30 cellular contexts compared by ENCODE assay signal in genomic region chr1:41502912-41503311, GRCh38. TPM values are rescaled to one million over a fixed set of nuclear protein-coding genes. Genes with fewer than 3 reads are reported as not detected.
DNase-seq lines count a peak whose midpoint lies in the region; ATAC-seq and TF ChIP-seq lines count a peak whose summit lies in the region.
"Had no signal": no experiment of that assay in that cellular context is flagged by ENCODE, and none has a peak within 500 bp of the region (broad histone marks: within the 10 kb centered on the region; RNA-seq: fewer than 3 reads in every experiment).

No MANE protein-coding gene starts in this region.

- 44 to 65% (median 57%) methylated on average over 4 to 5 of the region's 5 CpGs for WGBS in heart left ventricle, 4 donors
- WGBS in mesendoderm (ENCODE audit: extremely low coverage, insufficient coverage, low lambda C conversion rate) = no CpG with 5 or more reads among the region's 5 CpGs

- CTCF ChIA-PET in CD8-positive, alpha-beta memory T cell (lab: Charles Lee) = no interaction called here
- CTCF ChIA-PET in activated naive CD4-positive, alpha-beta T cell treated with anti-CD3 and anti-CD28 coated beads for 36 hours (lab: Charles Lee) = interaction anchor here (1.5 kb wide), 1 partner anchor 11 kb away, joined by 3 read pairs; no protein-coding TSS in a partner anchor

- H3K56ac ChIP-seq in mesendoderm (ENCODE audit: low read length) = no peak overlapping the region

- peak overlapping the region in 6 of 12 donors; percentile 15 to 91 (median 37) for H3K27ac ChIP-seq in heart left ventricle
- H3K27ac ChIP-seq in mesendoderm (ENCODE audit: low read depth, low read length) = no peak overlapping the region
- peak overlapping the region; percentile 83 for H3K27ac ChIP-seq in skeletal muscle tissue (ENCODE audit: low read depth, low read length)
- H3K27ac ChIP-seq in CD8-positive, alpha-beta memory T cell (ENCODE audit: low read depth, low read length) = no peak overlapping the region
- H3K27ac ChIP-seq: colonic mucosa, SJSA1 had no signal

- H3K36me3 ChIP-seq in heart left ventricle (no peaks in the 10 kb centered on the region), mesendoderm (ENCODE audit: control insufficient read depth, insufficient read depth, low read length) (no peaks in the 10 kb centered on the region), skeletal muscle tissue (ENCODE audit: control insufficient read depth in 3 of 3, insufficient read depth in 3 of 3, low read length in 3 of 3) (no peaks in the 10 kb centered on the region)
- H3K36me3 ChIP-seq in CD8-positive, alpha-beta memory T cell (ENCODE audit: insufficient read depth, low read length) = no peaks in the 10 kb centered on the region
- H3K36me3 ChIP-seq: breast epithelium, colonic mucosa, uterus had no signal

- H3K27me3 ChIP-seq in heart left ventricle = no peaks in the 10 kb centered on the region
- no peaks in the 10 kb centered on the region for H3K27me3 ChIP-seq in mesendoderm (ENCODE audit: insufficient read depth, low read length, poor library complexity)
- no peaks in the 10 kb centered on the region for H3K27me3 ChIP-seq in skeletal muscle tissue (ENCODE audit: control insufficient read depth in 3 of 3, insufficient read depth in 3 of 3, low read length in 3 of 3)
- H3K27me3 ChIP-seq in CD8-positive, alpha-beta memory T cell (ENCODE audit: insufficient read depth, low read length, poor library complexity, severe bottlenecking) = no peaks in the 10 kb centered on the region
- H3K27me3 ChIP-seq: breast epithelium, colonic mucosa, SJSA1, uterus had no signal

- no peak overlapping the region for H2BK5ac ChIP-seq in mesendoderm (ENCODE audit: low read length)

- peak; percentile 1 to 24 (median 2) for ATAC-seq in heart left ventricle
- ATAC-seq in HG03095 (IDR thresholded peaks at IDR 0.05; ENCODE audit: unreplicated experiment) = no peak
- ATAC-seq in GM19023 (IDR thresholded peaks at IDR 0.05; ENCODE audit: unreplicated experiment) = no peak
- ATAC-seq: HepG2; naive thymus-derived CD4-positive, alpha-beta T cell; Panc1 had no signal

- no peaks in the 10 kb centered on the region for H3K79me2 ChIP-seq in mesendoderm (ENCODE audit: control insufficient read depth, insufficient read depth, low read length)

- H3K4me1 ChIP-seq in heart left ventricle (peaks cover 0 to 59% (median 24%) of the 10 kb centered on the region in 12 donors), mesendoderm (ENCODE audit: control insufficient read depth, low read depth, low read length) (peaks cover 8% of the 10 kb centered on the region), skeletal muscle tissue (ENCODE audit: control insufficient read depth in 3 of 3, insufficient read depth in 3 of 3, low read length in 3 of 3) (peaks cover 53 to 71% (median 68%) of the 10 kb centered on the region in 3 donors)
- H3K4me1 ChIP-seq in CD8-positive, alpha-beta memory T cell (ENCODE audit: insufficient read depth, low read length) = no peaks in the 10 kb centered on the region

- peaks cover 0 to 4% of the 10 kb centered on the region in 2 donors for H3K27me3 Mint-ChIP-seq in CD8-positive, alpha-beta memory T cell
- H3K27me3 Mint-ChIP-seq in activated naive CD4-positive, alpha-beta T cell treated with anti-CD3 and anti-CD28 coated beads for 36 hours (ENCODE audit: low read depth) = no peaks in the 10 kb centered on the region
- H3K27me3 Mint-ChIP-seq: naive thymus-derived CD4-positive, alpha-beta T cell had no signal

- no peak for TF ChIP-seq CTCF in heart left ventricle (IDR thresholded peaks at IDR 0.05)

- H3K9me3 Mint-ChIP-seq in CD8-positive, alpha-beta memory T cell = no peaks in the 10 kb centered on the region
- H3K9me3 Mint-ChIP-seq in activated naive CD4-positive, alpha-beta T cell treated with anti-CD3 and anti-CD28 coated beads for 36 hours = no peaks in the 10 kb centered on the region
- H3K9me3 Mint-ChIP-seq: activated CD4-positive, alpha-beta memory T cell treated with anti-CD3 and anti-CD28 coated beads for 36 hours; activated T-helper 1 cell treated with anti-CD3 and anti-CD28 coated beads, Interleukin-12 subunit alpha, Interleukin-12 subunit beta, Interleukin-2, Interleukin-4 antibody, amounts not matched to agents 30 ng/mL and 10 ng/mL and 1 ng/mL, durations not matched to agents 14 hours and 24 hours and 36 hours; CD4-positive, alpha-beta T cell; naive thymus-derived CD4-positive, alpha-beta T cell had no signal

- intact Hi-C loops in heart left ventricle (cut with DNase I) = no loop called here
- intact Hi-C loops in activated naive CD4-positive, alpha-beta T cell treated with anti-CD3 and anti-CD28 coated beads for 36 hours (cut with micrococcal nuclease) = no loop called here

- TF ChIP-seq POLR2A in heart left ventricle (IDR thresholded peaks at IDR 0.05) = no peak

- H3K9ac ChIP-seq in mesendoderm (ENCODE audit: low read length) = no peak overlapping the region
- H3K9ac ChIP-seq in skeletal muscle tissue (ENCODE audit: low read depth in 1 of 3, low read length in 3 of 3) = peak overlapping the region in 1 of 3 donors; percentile 33

- H2BK15ac ChIP-seq in mesendoderm (replicated peaks; ENCODE audit: low read depth) = no peak overlapping the region

- no peak overlapping the region for H3K23ac ChIP-seq in mesendoderm (ENCODE audit: low read length)

- H3K36me3 Mint-ChIP-seq in CD8-positive, alpha-beta memory T cell = no peaks in the 10 kb centered on the region
- H3K36me3 Mint-ChIP-seq in activated naive CD4-positive, alpha-beta T cell treated with anti-CD3 and anti-CD28 coated beads for 36 hours (ENCODE audit: low read depth) = no peaks in the 10 kb centered on the region
- H3K36me3 Mint-ChIP-seq: activated CD4-positive, alpha-beta memory T cell treated with anti-CD3 and anti-CD28 coated beads for 36 hours; naive thymus-derived CD4-positive, alpha-beta T cell had no signal

- no peak overlapping the region for H3K4ac ChIP-seq in mesendoderm (ENCODE audit: low read depth, low read length)

- peak overlapping the region; percentile 23 for H3K18ac ChIP-seq in mesendoderm (ENCODE audit: low read length)

- no peaks in the 10 kb centered on the region for H3K79me1 ChIP-seq in mesendoderm (ENCODE audit: low read length)

- POLR2A ChIA-PET in CD8-positive, alpha-beta memory T cell (lab: Charles Lee) = no interaction called here

- H3K4me3 ChIP-seq in heart left ventricle = no peak overlapping the region
- no peak overlapping the region for H3K4me3 ChIP-seq in mesendoderm (ENCODE audit: low read length)
- H3K4me3 ChIP-seq in skeletal muscle tissue (ENCODE audit: low read length in 3 of 3) = peak overlapping the region in 1 of 3 donors; percentile 6
- H3K4me3 ChIP-seq in CD8-positive, alpha-beta memory T cell (ENCODE audit: low read length) = no peak overlapping the region
- H3K4me3 ChIP-seq: breast epithelium, colonic mucosa, SJSA1, uterus had no signal

- peak; percentile 64 for DNase-seq in RPMI7951 (ENCODE audit: low read depth)
- peak in 2 of 5 donors; percentile 59 to 64 for DNase-seq in heart left ventricle
- no peak for DNase-seq in mesendoderm
- no peak for DNase-seq in CD8-positive, alpha-beta memory T cell
- DNase-seq in activated naive CD4-positive, alpha-beta T cell treated with anti-CD3 and anti-CD28 coated beads for 36 hours = no peak
- DNase-seq: activated CD4-positive, alpha-beta memory T cell treated with anti-CD3 and anti-CD28 coated beads for 36 hours; activated CD4-positive, CD25-positive, alpha-beta regulatory T cell treated with anti-CD3 and anti-CD28 coated beads, Interleukin-2, amount 50 U/mL, for 72 hours; activated CD8-positive, alpha-beta memory T cell treated with anti-CD3 and anti-CD28 coated beads, Interleukin-2, amount 50 U/mL, for 4 hours; activated naive CD4-positive, alpha-beta T cell treated with anti-CD3 and anti-CD28 coated beads, Interleukin-2, amount 50 U/mL, for 16 hours; amniotic stem cell; CD4-positive, alpha-beta T cell; colonic mucosa; effector CD8-positive, alpha-beta T cell; glutamatergic neuron; naive thymus-derived CD4-positive, alpha-beta T cell; NCI-H1694 treated with DMSO at 0.1 percent for 48 hours; stimulated activated CD4-positive, alpha-beta T cell treated with anti-CD3 and anti-CD28 coated beads, Interleukin-2, amount 100 ng/mL, for 48 hours; uterus had no signal

- H4K5ac ChIP-seq in mesendoderm (ENCODE audit: low read length) = no peak overlapping the region

- no peak overlapping the region for H4K8ac ChIP-seq in mesendoderm (ENCODE audit: low read depth, low read length)

- H3K4me2 ChIP-seq in mesendoderm (ENCODE audit: low read length) = no peak overlapping the region

- no peak overlapping the region for H2BK120ac ChIP-seq in mesendoderm (ENCODE audit: low read depth, low read length)

- H3K9me3 ChIP-seq in heart left ventricle (no peaks in the 10 kb centered on the region), skeletal muscle tissue (ENCODE audit: control insufficient read depth in 3 of 3, low read length in 3 of 3) (no peaks in the 10 kb centered on the region)
- no peaks in the 10 kb centered on the region for H3K9me3 ChIP-seq in CD8-positive, alpha-beta memory T cell (ENCODE audit: low read length)
- H3K9me3 ChIP-seq: breast epithelium, colonic mucosa, SJSA1, uterus had no signal

- H3K27ac Mint-ChIP-seq in CD8-positive, alpha-beta memory T cell = peak overlapping the region in 1 of 8 donors; percentile 57
- no peak overlapping the region for H3K27ac Mint-ChIP-seq in activated naive CD4-positive, alpha-beta T cell treated with anti-CD3 and anti-CD28 coated beads for 36 hours
- H3K27ac Mint-ChIP-seq: activated CD4-positive, alpha-beta memory T cell treated with anti-CD3 and anti-CD28 coated beads for 36 hours; activated T-helper 1 cell treated with anti-CD3 and anti-CD28 coated beads, Interleukin-12 subunit alpha, Interleukin-12 subunit beta, Interleukin-2, Interleukin-4 antibody, amounts not matched to agents 30 ng/mL and 10 ng/mL and 1 ng/mL, durations not matched to agents 14 hours and 24 hours and 36 hours; CD4-positive, alpha-beta T cell had no signal

- H3K4me3 Mint-ChIP-seq in CD8-positive, alpha-beta memory T cell = no peak overlapping the region
- no peak overlapping the region for H3K4me3 Mint-ChIP-seq in activated naive CD4-positive, alpha-beta T cell treated with anti-CD3 and anti-CD28 coated beads for 36 hours
- H3K4me3 Mint-ChIP-seq: activated CD4-positive, alpha-beta memory T cell treated with anti-CD3 and anti-CD28 coated beads for 36 hours; activated T-helper 1 cell treated with anti-CD3 and anti-CD28 coated beads, Interleukin-12 subunit alpha, Interleukin-12 subunit beta, Interleukin-2, Interleukin-4 antibody, amounts not matched to agents 30 ng/mL and 10 ng/mL and 1 ng/mL, durations not matched to agents 14 hours and 24 hours and 36 hours; CD4-positive, alpha-beta T cell; naive thymus-derived CD4-positive, alpha-beta T cell had no signal

- no peak overlapping the region for H2AK5ac ChIP-seq in mesendoderm (ENCODE audit: low read length)

- H3K4me1 Mint-ChIP-seq in CD8-positive, alpha-beta memory T cell = no peaks in the 10 kb centered on the region
- H3K4me1 Mint-ChIP-seq in activated naive CD4-positive, alpha-beta T cell treated with anti-CD3 and anti-CD28 coated beads for 36 hours (ENCODE audit: low read depth) = no peaks in the 10 kb centered on the region

RNA-seq across cellular contexts. Expression of gene EDN2, which starts 18.4 kb away (rescaled TPM):
- total RNA-seq in RPMI7951 (2014; rRNA removed; shearing (Covaris generic)) = not detected in 2 replicates
- total RNA-seq in heart left ventricle = 1 to 10 TPM in 3 of 9 donors, under 1 TPM in 2, not detected in 4; 0.37 to 3.5 (median 1.9) TPM
- polyA plus RNA-seq in heart left ventricle = 1 to 10 TPM in 1 of 2 donors, under 1 TPM in 1; 0.23 to 2.6 TPM
- 0.48 TPM for polyA plus RNA-seq in mesendoderm (2013, experiment 1 of 2)
- 0.48 TPM for polyA plus RNA-seq in mesendoderm (2013, experiment 2 of 2)
- total RNA-seq in skeletal muscle tissue = not detected
- total RNA-seq in CD8-positive, alpha-beta memory T cell = not detected
- not detected for polyA plus RNA-seq in CD8-positive, alpha-beta memory T cell
- not detected for total RNA-seq in activated naive CD4-positive, alpha-beta T cell treated with anti-CD3 and anti-CD28 coated beads for 36 hours
- total RNA-seq: activated CD4-positive, alpha-beta memory T cell treated with anti-CD3 and anti-CD28 coated beads for 36 hours; activated T-helper 1 cell treated with anti-CD3 and anti-CD28 coated beads, Interleukin-12 subunit alpha, Interleukin-12 subunit beta, Interleukin-2, Interleukin-4 antibody, amounts not matched to agents 30 ng/mL and 10 ng/mL and 1 ng/mL, durations not matched to agents 14 hours and 24 hours and 36 hours; CD4-positive, alpha-beta T cell; HepG2; kidney epithelial cell; mesenteric fat pad; naive thymus-derived CD4-positive, alpha-beta T cell; omental fat pad; T-helper 1 cell treated with Interleukin-12 subunit alpha and Interleukin-12 subunit beta and Interleukin-4 antibody, amounts not matched to agents 30 ng/mL and 1 ng/mL, for 36 hours had no signal
- polyA plus RNA-seq: HepG2; naive thymus-derived CD4-positive, alpha-beta T cell had no signal

Comparison
In these comparisons a context has a peak if more than half of its experiments do, and no peak if none do; other contexts are left out.
1. ATAC-seq: peak in heart left ventricle (4 of 4); none in HG03095 (single experiment) and GM19023 (single experiment).